Comparison of ENCODE assay signal across 15 cellular contexts in genomic region chr14:101199028-101199770, GRCh38.
"Had no signal": no experiment of that assay in that cellular context is flagged by ENCODE, and none has a peak within 500 bp of the region (broad histone marks: within the 10 kb centered on the region; RNA-seq: fewer than 3 reads in every experiment).

No MANE protein-coding gene starts in this region.

- H3K9me3 Mint-ChIP-seq: dendritic cell treated with granulocyte-macrophage colony-stimulating factor and Interleukin-4, amounts not matched to agents 40 ng/mL and 50 ng/mL, for 4 days had no signal

- H3K27ac Mint-ChIP-seq: activated CD4-positive, alpha-beta T cell treated with anti-CD3 and anti-CD28 coated beads for 36 hours; activated CD8-positive, alpha-beta T cell treated with anti-CD3 and anti-CD28 coated beads, Interleukin-2, amount 10 ng/mL, durations not matched to agents 7 days and 5 days; activated naive CD4-positive, alpha-beta T cell treated with anti-CD3 and anti-CD28 coated beads, Interleukin-2, amount 50 U/mL, for 24 hours; activated T-helper 2 cell treated with anti-CD3 and anti-CD28 coated beads, Interferon-gamma antibody, Interleukin-2, Interleukin-4, amounts not matched to agents 10 μg/mL and 5 μg/mL and 100 μg/mL, durations not matched to agents 14 hours and 24 hours and 36 hours; dendritic cell treated with granulocyte-macrophage colony-stimulating factor and Interleukin-4, amounts not matched to agents 40 ng/mL and 50 ng/mL, for 4 days; memory B cell; stimulated activated memory B cell treated with anti-CD40 and anti-IgM and Interleukin-4, amounts not matched to agents 10 μg/mL and 1 μg/mL and 100 μg/mL, for 72 hours; T-cell had no signal

- H3K4me1 Mint-ChIP-seq: activated CD4-positive, alpha-beta T cell treated with anti-CD3 and anti-CD28 coated beads for 36 hours; activated naive CD4-positive, alpha-beta T cell treated with anti-CD3 and anti-CD28 coated beads, Interleukin-2, amount 50 U/mL, for 24 hours; central memory CD8-positive, alpha-beta T cell; memory B cell; stimulated activated memory B cell treated with anti-CD40 and anti-IgM and Interleukin-4, amounts not matched to agents 10 μg/mL and 1 μg/mL and 100 μg/mL, for 72 hours; T-cell had no signal

- H3K4me3 Mint-ChIP-seq: activated CD4-positive, alpha-beta T cell treated with anti-CD3 and anti-CD28 coated beads for 36 hours; activated CD8-positive, alpha-beta T cell treated with anti-CD3 and anti-CD28 coated beads, Interleukin-2, amount 10 ng/mL, durations not matched to agents 7 days and 5 days; activated naive CD4-positive, alpha-beta T cell treated with anti-CD3 and anti-CD28 coated beads, Interleukin-2, amount 50 U/mL, for 24 hours; central memory CD8-positive, alpha-beta T cell; dendritic cell treated with granulocyte-macrophage colony-stimulating factor and Interleukin-4, amounts not matched to agents 40 ng/mL and 50 ng/mL, for 4 days; memory B cell; stimulated activated memory B cell treated with anti-CD40 and anti-IgM and Interleukin-4, amounts not matched to agents 10 μg/mL and 1 μg/mL and 100 μg/mL, for 72 hours; T-cell had no signal

- H3K27me3 Mint-ChIP-seq: activated CD4-positive, alpha-beta T cell treated with anti-CD3 and anti-CD28 coated beads for 36 hours; activated naive CD4-positive, alpha-beta T cell treated with anti-CD3 and anti-CD28 coated beads, Interleukin-2, amount 50 U/mL, for 24 hours; dendritic cell treated with granulocyte-macrophage colony-stimulating factor and Interleukin-4, amounts not matched to agents 40 ng/mL and 50 ng/mL, for 4 days; memory B cell; stimulated activated memory B cell treated with anti-CD40 and anti-IgM and Interleukin-4, amounts not matched to agents 10 μg/mL and 1 μg/mL and 100 μg/mL, for 72 hours; T-cell had no signal

- H3K36me3 Mint-ChIP-seq: activated naive CD4-positive, alpha-beta T cell treated with anti-CD3 and anti-CD28 coated beads, Interleukin-2, amount 50 U/mL, for 24 hours; memory B cell; stimulated activated memory B cell treated with anti-CD40 and anti-IgM and Interleukin-4, amounts not matched to agents 10 μg/mL and 1 μg/mL and 100 μg/mL, for 72 hours; T-cell had no signal

- DNase-seq: activated CD4-positive, alpha-beta T cell treated with anti-CD3 and anti-CD28 coated beads for 36 hours; activated CD8-positive, alpha-beta T cell treated with anti-CD3 and anti-CD28 coated beads, Interleukin-2, amount 10 ng/mL, durations not matched to agents 7 days and 5 days; glutamatergic neuron; left cardiac atrium; stimulated activated CD4-positive, alpha-beta T cell treated with anti-CD3 and anti-CD28 coated beads, Interleukin-1b, Interleukin-23, amount 100 ng/mL, for 48 hours; T1000; transverse colon; WERI-Rb-1 had no signal
